Comparison of ENCODE assay signal across 8 cellular contexts in the genomic region with DNA sequence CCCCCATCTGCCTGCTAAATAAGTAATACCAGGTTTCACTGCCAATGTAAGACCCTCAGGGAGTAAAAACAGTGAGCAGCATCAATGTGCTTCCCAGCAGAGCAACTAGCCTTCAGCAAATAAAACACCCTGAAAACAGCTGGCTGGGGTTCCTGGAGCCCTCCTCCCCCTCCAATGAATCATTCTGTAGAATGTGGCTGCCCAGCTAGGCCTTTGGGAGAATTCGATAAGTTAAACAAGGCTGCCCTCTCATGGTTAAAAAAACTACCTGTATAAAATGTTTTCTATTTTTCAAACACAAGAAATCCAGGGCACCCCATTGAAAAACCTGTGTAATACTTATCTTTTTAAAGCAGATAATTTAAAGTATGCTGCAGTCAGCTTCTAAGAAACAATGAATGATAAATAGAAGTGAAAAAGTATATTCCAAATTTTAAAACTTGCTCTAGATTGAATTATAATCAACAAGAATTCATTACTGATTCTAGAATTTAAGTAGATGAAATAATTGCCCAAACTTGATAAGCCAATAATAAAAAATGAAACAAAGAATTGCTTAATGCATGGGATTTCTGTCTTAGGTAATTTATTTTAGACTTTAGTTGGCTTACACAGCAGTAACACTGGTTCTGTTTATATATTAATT. TPM values are rescaled to one million over a fixed set of nuclear protein-coding genes. Genes with fewer than 3 reads are reported as not detected.
DNase-seq lines count a peak whose midpoint lies in the region; ATAC-seq, FAIRE-seq and TF ChIP-seq lines count a peak whose summit lies in the region.

No MANE protein-coding gene starts in this region.

- intact Hi-C loops in right lobe of liver (cut with DNase I): no loop called here

- 0% methylated on average over 1 of the region's 1 CpG for WGBS in right lobe of liver (ENCODE audit: insufficient coverage, low coverage, low lambda C conversion rate, missing lambda C conversion rate)

- no peak for TF ChIP-seq POLR2A in right lobe of liver (IDR thresholded peaks at IDR 0.05)

- no peak for FAIRE-seq in bronchial epithelial cell (lab: Jason Lieb, UNC)
- FAIRE-seq in GM19239 (lab: Jason Lieb, UNC): no peak

- peaks cover 0 to 17% (median 6%) of the 10 kb centered on the region in 4 donors for H3K4me1 ChIP-seq in right lobe of liver

- no peak overlapping the region for H3K4me3 ChIP-seq in bronchial epithelial cell (ENCODE audit: low read depth, low read length)
- H3K4me3 ChIP-seq in right lobe of liver: no peak overlapping the region

- H3K36me3 ChIP-seq in bronchial epithelial cell (ENCODE audit: control insufficient read depth, insufficient read depth, low read length): no peaks in the 10 kb centered on the region
- H3K36me3 ChIP-seq in right lobe of liver: no peaks in the 10 kb centered on the region

- peak; percentile 47 for ATAC-seq in HG03342 (IDR thresholded peaks at IDR 0.05; ENCODE audit: unreplicated experiment)
- ATAC-seq in right lobe of liver: peak; percentile 79 to 94 (median 84)
- ATAC-seq in HG02852 (IDR thresholded peaks at IDR 0.05; ENCODE audit: unreplicated experiment): no peak
- ATAC-seq in HG02884 (IDR thresholded peaks at IDR 0.05; ENCODE audit: unreplicated experiment): no peak

- peak; percentile 67 for DNase-seq in DMS114 treated with DMSO at 0.1 percent for 48 hours (lab: John Stamatoyannopoulos, UW; ENCODE audit: unreplicated experiment)
- DNase-seq in NCI-H526 treated with DMSO at 0.1 percent for 48 hours (lab: John Stamatoyannopoulos, UW): peak; percentile 10
- DNase-seq in bronchial epithelial cell (ENCODE audit: low read depth): peak; percentile 62
- DNase-seq in right lobe of liver: no peak
- no peak for DNase-seq in GM19239 (ENCODE audit: insufficient read length, low spot score)

- H3K27me3 ChIP-seq in bronchial epithelial cell (ENCODE audit: control insufficient read depth, insufficient read depth, low read length): no peaks in the 10 kb centered on the region
- H3K27me3 ChIP-seq in right lobe of liver: no peaks in the 10 kb centered on the region

- H3K27ac ChIP-seq in right lobe of liver: no peak overlapping the region

- TF ChIP-seq CTCF in bronchial epithelial cell (IDR thresholded peaks at IDR 0.05; ENCODE audit: insufficient read depth, low read length, severe bottlenecking) (peak; percentile 36), right lobe of liver (IDR thresholded peaks at IDR 0.05) (peak; percentile 49 to 59 (median 57))

- no peaks in the 10 kb centered on the region for H3K9me3 ChIP-seq in right lobe of liver

RNA-seq across cellular contexts. Expression of a gene that starts 9.4 kb away (rescaled TPM):
- 60.3 and 83.7 TPM in 2 replicates for total RNA-seq in bronchial epithelial cell
- total RNA-seq in right lobe of liver: 10 to 100 TPM; 36.5 to 74.5 (median 61.9) TPM

Comparison
In these comparisons a context has a peak if more than half of its experiments do, and no peak if none do; other contexts are left out.
1. DNase-seq: peak in DMS114 treated with DMSO at 0.1 percent for 48 hours (single experiment), NCI-H526 treated with DMSO at 0.1 percent for 48 hours (single experiment) and bronchial epithelial cell (single experiment); none in right lobe of liver (0 of 3) and GM19239 (single experiment).
2. ATAC-seq: peak in HG03342 (single experiment) and right lobe of liver (4 of 4); none in HG02852 (single experiment) and HG02884 (single experiment).